23 cellular contexts compared by ENCODE assay signal in genomic region chr21:18023099-18023498, GRCh38.
"Had no signal": no experiment of that assay in that cellular context is flagged by ENCODE, and none has a peak within 500 bp of the region (broad histone marks: within the 10 kb centered on the region; RNA-seq: fewer than 3 reads in every experiment).

No MANE protein-coding gene starts in this region.

- H3K27ac Mint-ChIP-seq: immature natural killer cell; naive B cell; stimulated activated naive CD8-positive, alpha-beta T cell treated with anti-CD3 and anti-CD28 coated beads, Interleukin-15, amount 100 ng/mL, for 72 hours had no signal

- H3K36me3 ChIP-seq: brain microvascular endothelial cell, ovary, suprapubic skin, transverse colon, vagina had no signal

- H3K4me3 ChIP-seq: dorsolateral prefrontal cortex, mucosa of descending colon, ovary, psoas muscle, suprapubic skin, transverse colon, vagina had no signal

- H3K4me1 ChIP-seq: foreskin keratinocyte, psoas muscle, suprapubic skin, transverse colon, vagina had no signal

- H3K4me1 Mint-ChIP-seq: immature natural killer cell; naive B cell; stimulated activated naive CD8-positive, alpha-beta T cell treated with anti-CD3 and anti-CD28 coated beads, Interleukin-15, amount 100 ng/mL, for 72 hours had no signal

- H3K9me3 Mint-ChIP-seq: immature natural killer cell; stimulated activated naive CD8-positive, alpha-beta T cell treated with anti-CD3 and anti-CD28 coated beads, Interleukin-15, amount 100 ng/mL, for 72 hours had no signal

- H3K27me3 ChIP-seq: brain microvascular endothelial cell, dorsolateral prefrontal cortex, foreskin keratinocyte, ovary, suprapubic skin, transverse colon, vagina had no signal

- H3K4me3 Mint-ChIP-seq: immature natural killer cell; naive B cell; stimulated activated naive CD8-positive, alpha-beta T cell treated with anti-CD3 and anti-CD28 coated beads, Interleukin-15, amount 100 ng/mL, for 72 hours had no signal

- DNase-seq: activated CD4-positive, CD25-positive, alpha-beta regulatory T cell treated with anti-CD3 and anti-CD28 coated beads, Interleukin-2, amount 50 U/mL, for 72 hours; activated CD8-positive, alpha-beta memory T cell treated with anti-CD3 and anti-CD28 coated beads for 24 hours; activated CD8-positive, alpha-beta memory T cell treated with anti-CD3 and anti-CD28 coated beads, Interleukin-2, amount 50 U/mL, for 48 hours; activated effector memory CD4-positive, alpha-beta T cell treated with Interleukin-2 at 50 U/mL for 16 hours; activated naive CD4-positive, alpha-beta T cell treated with anti-CD3 and anti-CD28 coated beads, Interleukin-2, amount 50 U/mL, for 16 hours; activated T-cell treated with anti-CD3 and anti-CD28 coated beads, Interleukin-2, amount 50 U/mL, for 48 hours; aorta; brain microvascular endothelial cell; central memory CD4-positive, alpha-beta T cell; dorsolateral prefrontal cortex; hypothalamus; immature natural killer cell; kidney glomerular epithelial cell; left ventricle myocardium superior; mucosa of descending colon; naive B cell; ovary; psoas muscle; stimulated activated naive CD8-positive, alpha-beta T cell treated with anti-CD3 and anti-CD28 coated beads, Interleukin-15, amount 100 ng/mL, for 72 hours; transverse colon had no signal

- H3K27ac ChIP-seq: brain microvascular endothelial cell, dorsolateral prefrontal cortex, foreskin keratinocyte, ovary, psoas muscle, suprapubic skin, transverse colon, vagina had no signal

- H3K27me3 Mint-ChIP-seq: naive B cell had no signal

- H3K36me3 Mint-ChIP-seq: immature natural killer cell, naive B cell had no signal

- H3K9me3 ChIP-seq: ovary, psoas muscle, suprapubic skin, transverse colon, vagina had no signal
